18 cellular contexts compared by ENCODE assay signal in genomic region chr15:76636059-76636458, GRCh38.
"Had no signal": no experiment of that assay in that cellular context is flagged by ENCODE, and none has a peak within 500 bp of the region (broad histone marks: within the 10 kb centered on the region; RNA-seq: fewer than 3 reads in every experiment).

No MANE protein-coding gene starts in this region.

- H3K4me1 ChIP-seq: breast epithelium, colonic mucosa, esophagus muscularis mucosa, lower lobe of right lung, spleen, vagina had no signal

- H3K4me3 ChIP-seq: breast epithelium, colonic mucosa, esophagus muscularis mucosa, lower lobe of right lung, spleen, thoracic aorta, vagina had no signal

- H3K36me3 ChIP-seq: breast epithelium, colonic mucosa, esophagus muscularis mucosa, lower lobe of right lung, thoracic aorta, vagina had no signal

- H3K27ac ChIP-seq: breast epithelium, colonic mucosa, esophagus muscularis mucosa, lower lobe of right lung, spleen, vagina had no signal

- H3K27me3 ChIP-seq: breast epithelium, colonic mucosa, esophagus muscularis mucosa, spleen, vagina had no signal

- FAIRE-seq: kidney had no signal

- H3K9me3 ChIP-seq: colonic mucosa, vagina had no signal

- DNase-seq: activated B cell treated with CpG ODN at 0.5 μM for 24 hours; activated CD4-positive, alpha-beta T cell treated with anti-CD3 and anti-CD28 coated beads for 36 hours; activated CD4-positive, alpha-beta T cell treated with anti-CD3 and anti-CD28 coated beads, Interleukin-2, amount 50 U/mL, for 4 hours; activated CD8-positive, alpha-beta memory T cell treated with anti-CD3 and anti-CD28 coated beads for 24 hours; activated CD8-positive, alpha-beta memory T cell treated with anti-CD3 and anti-CD28 coated beads, Interleukin-2, amount 50 U/mL, for 4 hours; activated naive CD4-positive, alpha-beta T cell; activated T-cell treated with anti-CD3 and anti-CD28 coated beads, Interleukin-2, amount 50 U/mL, for 4 hours; amniotic stem cell; colonic mucosa; kidney; lower lobe of right lung; spleen; stimulated activated CD4-positive, alpha-beta T cell treated with anti-CD3 and anti-CD28 coated beads, Interleukin-4, amount 100 ng/mL, for 1 hour; stimulated activated naive CD4-positive, alpha-beta T cell treated with Interleukin-2 at 50 U/mL for 16 hours had no signal
